Comparison of ENCODE assay signal across 18 cellular contexts in genomic region chr5:134162592-134162991, GRCh38. TPM values are rescaled to one million over a fixed set of nuclear protein-coding genes. Genes with fewer than 3 reads are reported as not detected.
DNase-seq lines count a peak whose midpoint lies in the region; ATAC-seq, FAIRE-seq and TF ChIP-seq lines count a peak whose summit lies in the region.
"Had no signal": no experiment of that assay in that cellular context is flagged by ENCODE, and none has a peak within 500 bp of the region (broad histone marks: within the 10 kb centered on the region; RNA-seq: fewer than 3 reads in every experiment).

No MANE protein-coding gene starts in this region.

- H3K4me3 ChIP-seq in HepG2 (replicated peaks in 1 of 3; ENCODE audit: insufficient read depth in 1 of 3, low read depth in 2 of 3, low read length in 3 of 3) (no peak overlapping the region), right lobe of liver (no peak overlapping the region), K562 (no peak overlapping the region), right cardiac atrium (ENCODE audit: low read length) (no peak overlapping the region)
- H3K4me3 ChIP-seq: BLaER1 treated with 17β-estradiol and CSF1 and Interleukin-3, amounts not matched to agents 10 nM and 100 nM had no signal

- no peaks in the 10 kb centered on the region for H4K20me1 ChIP-seq in HepG2 (ENCODE audit: insufficient read depth, low read length)
- no peaks in the 10 kb centered on the region for H4K20me1 ChIP-seq in K562 (replicated peaks; ENCODE audit: control insufficient read depth, insufficient read depth, low read length)

- H3K79me2 ChIP-seq in HepG2 (ENCODE audit: insufficient read depth, low read length) (peaks cover 9% of the 10 kb centered on the region), K562 (ENCODE audit: control insufficient read depth, insufficient read depth, low read length) (peaks cover 36% of the 10 kb centered on the region)

- H3K9me1 ChIP-seq in K562 (ENCODE audit: control insufficient read depth, insufficient read depth, low read length) = no peaks in the 10 kb centered on the region

- in situ Hi-C loops in HepG2 (cut with HindIII; ENCODE audit: extremely low pct_ligation_motif_present, low pct_unique_long_range_greater_than_20kb) (no loop called here), K562 (cut with MboI) (no loop called here)

- WGBS in HepG2 (ENCODE audit: low lambda C conversion rate) = 98% methylated on average over 5 of the region's 5 CpGs
- WGBS in right lobe of liver (ENCODE audit: insufficient coverage, low coverage, low lambda C conversion rate, missing lambda C conversion rate) = 91% methylated on average over 5 of the region's 5 CpGs
- WGBS in K562 (ENCODE audit: insufficient coverage, low coverage, missing lambda C conversion rate) = 94% methylated on average over 5 of the region's 5 CpGs
- WGBS in right cardiac atrium = 97% methylated on average over 5 of the region's 5 CpGs

- H3K27me3 ChIP-seq in HepG2 (ENCODE audit: control insufficient read depth in 1 of 2, insufficient read depth in 2 of 2, low read length in 2 of 2) = no peaks in the 10 kb centered on the region
- no peaks in the 10 kb centered on the region for H3K27me3 ChIP-seq in right lobe of liver
- H3K27me3 ChIP-seq in K562 (ENCODE audit: control insufficient read depth in 2 of 2, insufficient read depth in 2 of 2, low read length in 2 of 2) = no peaks in the 10 kb centered on the region
- no peaks in the 10 kb centered on the region for H3K27me3 ChIP-seq in right cardiac atrium (ENCODE audit: control insufficient read depth, insufficient read depth)
- H3K27me3 ChIP-seq: BLaER1 treated with 17β-estradiol and CSF1 and Interleukin-3, amounts not matched to agents 10 nM and 100 nM had no signal

- intact Hi-C loops in HepG2 (cut with micrococcal nuclease; ENCODE audit: unreplicated experiment) = no loop called here
- intact Hi-C loops in right lobe of liver (cut with DNase I) = no loop called here
- intact Hi-C loops in K562 (cut with micrococcal nuclease) = no loop called here
- intact Hi-C loops in right cardiac atrium (cut with DNase I) = no loop called here

- DNase-seq in HepG2 (ENCODE audit: low spot score) (no peak), right lobe of liver (no peak), K562 (ENCODE audit: extremely low read depth in 1 of 4, low spot score in 3 of 4) (no peak), right cardiac atrium (no peak), Ammon's horn (ENCODE audit: low spot score) (no peak)
- DNase-seq: ACHN; Caco-2; Calu3; CD4-positive, alpha-beta T cell; CD8-positive, alpha-beta T cell; DMS79 treated with DMSO at 0.1 percent for 48 hours; GF-D8 had no signal

- H2AFZ ChIP-seq in HepG2 (ENCODE audit: low read length) = no peak overlapping the region
- H2AFZ ChIP-seq in K562 (ENCODE audit: low read depth, low read length) = no peak overlapping the region

- CTCF ChIA-PET in HepG2 (lab: Yijun Ruan, JAX; ENCODE audit: low intra/inter-chr PET ratio, low total read pairs) (no interaction called here), K562 (lab: Yijun Ruan, JAX; ENCODE audit: low intra/inter-chr PET ratio) (no interaction called here)

- POLR2A ChIA-PET in HepG2 (lab: Yijun Ruan, JAX) = interaction anchor here (1.9 to 2.3 kb wide), 2 partner anchors 13 to 15 kb away, joined by 5 to 6 read pairs; partner anchors contain the start of gene SKP1
- POLR2A ChIA-PET in K562 (lab: Yijun Ruan, JAX) = interaction anchor here (0.6 to 4.4 kb wide), 4 partner anchors 9 to 433 kb away, joined by 3 to 22 read pairs (median 8); partner anchors contain the start of gene SKP1

- TF ChIP-seq EP300 in HepG2 (IDR thresholded peaks at IDR 0.05; ENCODE audit: low read depth in 2 of 2, low read length in 2 of 2) (no peak), HepG2 (CRISPR knock-in tag; IDR thresholded peaks at IDR 0.05; ENCODE audit: borderline replicate concordance) (no peak), K562 (IDR thresholded peaks at IDR 0.05; ENCODE audit: low read length) (no peak)

- TF ChIP-seq CTCF in HepG2 (CRISPR knock-in tag; IDR thresholded peaks at IDR 0.05) (no peak), right lobe of liver (IDR thresholded peaks at IDR 0.05) (no peak), K562 (IDR thresholded peaks at IDR 0.05 in 2 of 3, conservative IDR thresholded peaks at IDR 0.05 in 1 of 3; ENCODE audit: insufficient read depth in 2 of 3, low read depth in 1 of 3, low read length in 3 of 3) (no peak)

- no peak overlapping the region for H3K27ac ChIP-seq in HepG2 (ENCODE audit: extremely low read length, insufficient read depth, low read length)
- no peak overlapping the region for H3K27ac ChIP-seq in right lobe of liver
- no peak overlapping the region for H3K27ac ChIP-seq in K562 (ENCODE audit: extremely low read depth, low read depth, low read length)
- no peak overlapping the region for H3K27ac ChIP-seq in right cardiac atrium (ENCODE audit: low read length)
- H3K27ac ChIP-seq: 22Rv1; BLaER1 treated with 17β-estradiol and CSF1 and Interleukin-3, amounts not matched to agents 10 nM and 100 nM; C4-2B had no signal

- TF ChIP-seq RAD21 in HepG2 (CRISPR knock-in tag; IDR thresholded peaks at IDR 0.05) (no peak), K562 (CRISPR knock-in tag; conservative IDR thresholded peaks at IDR 0.05 in 1 of 2, IDR thresholded peaks at IDR 0.05 in 1 of 2) (no peak)

- H3K4me2 ChIP-seq in HepG2 (ENCODE audit: low read depth, low read length) = no peak overlapping the region
- no peak overlapping the region for H3K4me2 ChIP-seq in K562 (ENCODE audit: insufficient read depth, low read length)
- H3K4me2 ChIP-seq: BLaER1 treated with 17β-estradiol and CSF1 and Interleukin-3, amounts not matched to agents 10 nM and 100 nM had no signal

- FAIRE-seq in HepG2 (lab: Jason Lieb, UNC) = no peak
- no peak for FAIRE-seq in K562 (lab: Jason Lieb, UNC)
- FAIRE-seq: D721Med, G401.6, GM19239 had no signal

- BruUV-seq in HepG2 (replicated peaks; lab: Mats Ljungman, UMichigan) = no TSS peak
- BruUV-seq in K562 (replicated peaks; lab: Mats Ljungman, UMichigan) = no TSS peak

- H3K4me1 ChIP-seq in HepG2 (ENCODE audit: insufficient read depth, low read length) (0 out of 2 replicates have a peak, but pooled peaks cover 7% of the 10 kb centered on the region), right lobe of liver (no peaks in the 10 kb centered on the region), K562 (replicated peaks in 1 of 2; ENCODE audit: control insufficient read depth in 2 of 2, insufficient read depth in 2 of 2, low read length in 2 of 2) (no peaks in the 10 kb centered on the region), right cardiac atrium (ENCODE audit: control insufficient read depth, insufficient read depth, low read length) (no peaks in the 10 kb centered on the region)
- H3K4me1 ChIP-seq: BLaER1 treated with 17β-estradiol and CSF1 and Interleukin-3, amounts not matched to agents 10 nM and 100 nM; Caco-2 had no signal

- H3K9ac ChIP-seq in HepG2 (ENCODE audit: insufficient read depth, low read depth, low read length) = no peak overlapping the region
- no peak overlapping the region for H3K9ac ChIP-seq in K562 (ENCODE audit: insufficient read depth in 1 of 2, low read depth in 2 of 2, low read length in 2 of 2)
- H3K9ac ChIP-seq: BLaER1 treated with 17β-estradiol and CSF1 and Interleukin-3, amounts not matched to agents 10 nM and 100 nM had no signal

- no peak for TF ChIP-seq POLR2A in HepG2 (IDR thresholded peaks at IDR 0.05; ENCODE audit: insufficient read depth in 1 of 2, low read depth in 2 of 2, low read length in 2 of 2)
- no peak for TF ChIP-seq POLR2A in right lobe of liver (IDR thresholded peaks at IDR 0.05)
- TF ChIP-seq POLR2A in K562 (conservative IDR thresholded peaks at IDR 0.05) = no peak

- peaks cover 14 to 82% of the 10 kb centered on the region in 2 experiments; a peak in 4 of 5 replicates for H3K36me3 ChIP-seq in HepG2 (replicated peaks in 1 of 2; ENCODE audit: control insufficient read depth in 1 of 2, insufficient read depth in 2 of 2, low read length in 2 of 2)
- peaks cover 0 to 76% (median 39%) of the 10 kb centered on the region in 4 donors for H3K36me3 ChIP-seq in right lobe of liver
- H3K36me3 ChIP-seq in K562 (ENCODE audit: control insufficient read depth, insufficient read depth, low read length) = peaks cover 89% of the 10 kb centered on the region

- no peak for ATAC-seq in HepG2
- ATAC-seq in right lobe of liver = no peak
- ATAC-seq in K562 = no peak
- no peak for ATAC-seq in right cardiac atrium
- ATAC-seq: CD8-positive, alpha-beta T cell had no signal

- H3K9me3 ChIP-seq in HepG2 (ENCODE audit: low read length) (no peaks in the 10 kb centered on the region), right lobe of liver (no peaks in the 10 kb centered on the region), K562 (replicated peaks; ENCODE audit: control insufficient read depth, insufficient read depth, low read depth, low read length) (no peaks in the 10 kb centered on the region), right cardiac atrium (ENCODE audit: control insufficient read depth, low read length) (no peaks in the 10 kb centered on the region)
- H3K9me3 ChIP-seq: Caco-2 had no signal

RNA-seq across cellular contexts. Expression of gene SKP1, which starts 14.2 kb away (rescaled TPM):
- total RNA-seq in HepG2 (2016; rRNA removed; fragmentation: Illumina TruSeq; extraction: Trizol) (340 and 507 TPM in 2 replicates), right lobe of liver (100 to 1,000 TPM; 125 to 186 (median 149) TPM), K562 (2014; rRNA removed) (259 and 301 TPM in 2 replicates), K562 (2014; rRNA removed; fragmentation: Illumina TruSeq; extraction: Trizol) (655 and 748 TPM in 2 replicates), K562 (2015; rRNA removed; fragmentation: Illumina TruSeq; extraction: Trizol) (621 and 639 TPM in 2 replicates), K562 (2021) (302 and 303 TPM in 2 replicates), right cardiac atrium (100 to 1,000 TPM; 459 to 523 (median 498) TPM)
- 137 and 143 TPM in 2 replicates for total RNA-seq in HepG2 (2016; cell fraction: cytosol; rRNA removed; fragmentation: Illumina TruSeq; extraction: Trizol; ENCODE audit: low read depth)
- total RNA-seq in HepG2 (2016; cell fraction: insoluble cytoplasmic fraction; rRNA removed; fragmentation: Illumina TruSeq; extraction: Trizol) = 343 and 521 TPM in 2 replicates
- total RNA-seq in HepG2 (2016; cell fraction: membrane; rRNA removed; fragmentation: Illumina TruSeq; extraction: Trizol) = 93.7 and 100 TPM in 2 replicates
- total RNA-seq in HepG2 (2016; cell fraction: nucleus; rRNA removed; fragmentation: Illumina TruSeq; extraction: Trizol) = 151 and 157 TPM in 2 replicates
- polyA plus RNA-seq in HepG2 (2011; rRNA removed) (93.6 and 134 TPM in 2 replicates), K562 (2011; rRNA removed) (471 and 627 TPM in 2 replicates), K562 (2014; fragmentation: Illumina TruSeq; extraction: Trizol) (809 and 876 TPM in 2 replicates), K562 (2014; fragmentation: Nextera tagmentation; extraction: Ambion mirVana) (1,000 to 10,000 TPM; 2,075 to 2,109 TPM), K562 (2014; rRNA removed) (625 and 669 TPM in 2 replicates), right cardiac atrium (698 TPM)
- 88.5 and 154 TPM in 2 replicates for polyA plus RNA-seq in HepG2 (2011; cell fraction: cytosol; rRNA removed)
- polyA plus RNA-seq in HepG2 (2011; cell fraction: nucleus; rRNA removed) = 34.1 and 52.2 TPM in 2 replicates
- 309 and 384 TPM in 2 replicates for polyA plus RNA-seq in HepG2 (2012)
- 114 and 131 TPM in 2 replicates for polyA plus RNA-seq in HepG2 (2016; cell fraction: cytosol; fragmentation: Illumina TruSeq; extraction: Trizol; ENCODE audit: low read depth)
- polyA plus RNA-seq in HepG2 (2016; cell fraction: insoluble cytoplasmic fraction; fragmentation: Illumina TruSeq; extraction: Trizol; ENCODE audit: low read depth) = 701 and 780 TPM in 2 replicates
- polyA plus RNA-seq in HepG2 (2016; cell fraction: membrane; fragmentation: Illumina TruSeq; extraction: Trizol; ENCODE audit: low read depth) = 95.3 and 99.7 TPM in 2 replicates
- polyA plus RNA-seq in HepG2 (2016; cell fraction: nucleus; fragmentation: Illumina TruSeq; extraction: Trizol; ENCODE audit: insufficient read depth, low read depth) = 220 and 238 TPM in 2 replicates
- polyA minus RNA-seq in HepG2 (2011; rRNA and poly(A)+ RNA removed; ENCODE audit: low replicate concordance) = 30.3 and 67.0 TPM in 2 replicates
- 87.3 and 99.7 TPM in 2 replicates for polyA minus RNA-seq in HepG2 (2011; cell fraction: cytosol; rRNA and poly(A)+ RNA removed)
- 122 and 128 TPM in 2 replicates for polyA minus RNA-seq in HepG2 (2011; cell fraction: nucleus; rRNA and poly(A)+ RNA removed)
- total RNA-seq in K562 (2011; cell fraction: chromatin; rRNA removed; ENCODE audit: low replicate concordance) = 90.0 and 233 TPM in 2 replicates
- total RNA-seq in K562 (2011; cell fraction: nucleolus; rRNA removed) = 56.3 and 56.9 TPM in 2 replicates
- 128 and 219 TPM in 2 replicates for total RNA-seq in K562 (2011; cell fraction: nucleoplasm; rRNA removed)
- polyA plus RNA-seq in K562 (2011; cell fraction: cytosol; rRNA removed) = 91.9 and 240 TPM in 2 replicates
- polyA plus RNA-seq in K562 (2011; cell fraction: nucleus; rRNA removed) = 71.9 and 148 TPM in 2 replicates
- 488 and 491 TPM in 2 replicates for polyA plus RNA-seq in K562 (2012)
- 617 and 618 TPM in 2 replicates for polyA minus RNA-seq in K562 (2011; rRNA and poly(A)+ RNA removed)
- 97.3 and 126 TPM in 2 replicates for polyA minus RNA-seq in K562 (2011; cell fraction: cytosol; rRNA and poly(A)+ RNA removed)
- polyA minus RNA-seq in K562 (2011; cell fraction: nucleus; rRNA and poly(A)+ RNA removed) = 44.0 and 74.6 TPM in 2 replicates

RNA-seq across cellular contexts. Expression of gene TCF7, which starts 48.1 kb away (rescaled TPM):
- total RNA-seq in HepG2 (2016; rRNA removed; fragmentation: Illumina TruSeq; extraction: Trizol) (6.8 and 7.9 TPM in 2 replicates), right lobe of liver (1 to 10 TPM; 2.0 to 3.8 (median 2.7) TPM), K562 (2014; rRNA removed) (5.8 TPM in 2 replicates), K562 (2014; rRNA removed; fragmentation: Illumina TruSeq; extraction: Trizol) (3.4 TPM in 2 replicates), K562 (2015; rRNA removed; fragmentation: Illumina TruSeq; extraction: Trizol) (3.1 and 3.2 TPM in 2 replicates), K562 (2021) (10.3 and 12.6 TPM in 2 replicates), right cardiac atrium (1 to 10 TPM; 1.3 to 4.0 (median 3.4) TPM)
- 5.3 and 5.4 TPM in 2 replicates for total RNA-seq in HepG2 (2016; cell fraction: cytosol; rRNA removed; fragmentation: Illumina TruSeq; extraction: Trizol; ENCODE audit: low read depth)
- 7.1 and 8.8 TPM in 2 replicates for total RNA-seq in HepG2 (2016; cell fraction: insoluble cytoplasmic fraction; rRNA removed; fragmentation: Illumina TruSeq; extraction: Trizol)
- 15.7 and 15.8 TPM in 2 replicates for total RNA-seq in HepG2 (2016; cell fraction: membrane; rRNA removed; fragmentation: Illumina TruSeq; extraction: Trizol)
- total RNA-seq in HepG2 (2016; cell fraction: nucleus; rRNA removed; fragmentation: Illumina TruSeq; extraction: Trizol) = 10.0 and 10.9 TPM in 2 replicates
- polyA plus RNA-seq in HepG2 (2011; rRNA removed) (6.3 and 9.0 TPM in 2 replicates), K562 (2011; rRNA removed) (3.2 and 4.2 TPM in 2 replicates), K562 (2014; fragmentation: Illumina TruSeq; extraction: Trizol) (14.4 and 14.9 TPM in 2 replicates), K562 (2014; fragmentation: Nextera tagmentation; extraction: Ambion mirVana) (1 to 10 TPM; 1.6 to 2.0 TPM), K562 (2014; rRNA removed) (5.4 and 5.8 TPM in 2 replicates), right cardiac atrium (4.4 TPM)
- 4.8 and 5.8 TPM in 2 replicates for polyA plus RNA-seq in HepG2 (2011; cell fraction: cytosol; rRNA removed)
- polyA plus RNA-seq in HepG2 (2011; cell fraction: nucleus; rRNA removed) = 7.5 and 7.7 TPM in 2 replicates
- 8.6 and 11.4 TPM in 2 replicates for polyA plus RNA-seq in HepG2 (2012)
- polyA plus RNA-seq in HepG2 (2016; cell fraction: cytosol; fragmentation: Illumina TruSeq; extraction: Trizol; ENCODE audit: low read depth) = 21.6 and 22.8 TPM in 2 replicates
- polyA plus RNA-seq in HepG2 (2016; cell fraction: insoluble cytoplasmic fraction; fragmentation: Illumina TruSeq; extraction: Trizol; ENCODE audit: low read depth) = 21.8 and 29.7 TPM in 2 replicates
- polyA plus RNA-seq in HepG2 (2016; cell fraction: membrane; fragmentation: Illumina TruSeq; extraction: Trizol; ENCODE audit: low read depth) = 44.0 and 50.2 TPM in 2 replicates
- 25.7 and 28.7 TPM in 2 replicates for polyA plus RNA-seq in HepG2 (2016; cell fraction: nucleus; fragmentation: Illumina TruSeq; extraction: Trizol; ENCODE audit: insufficient read depth, low read depth)
- 0.19 and 20.5 TPM in 2 replicates for polyA minus RNA-seq in HepG2 (2011; rRNA and poly(A)+ RNA removed; ENCODE audit: low replicate concordance)
- 3.3 and 5.4 TPM in 2 replicates for polyA minus RNA-seq in HepG2 (2011; cell fraction: cytosol; rRNA and poly(A)+ RNA removed)
- 15.2 and 18.2 TPM in 2 replicates for polyA minus RNA-seq in HepG2 (2011; cell fraction: nucleus; rRNA and poly(A)+ RNA removed)
- 22.7 and 54.2 TPM in 2 replicates for total RNA-seq in K562 (2011; cell fraction: chromatin; rRNA removed; ENCODE audit: low replicate concordance)
- total RNA-seq in K562 (2011; cell fraction: nucleolus; rRNA removed) = 20.5 and 24.5 TPM in 2 replicates
- total RNA-seq in K562 (2011; cell fraction: nucleoplasm; rRNA removed) = 24.3 and 38.9 TPM in 2 replicates
- 2.6 and 5.4 TPM in 2 replicates for polyA plus RNA-seq in K562 (2011; cell fraction: cytosol; rRNA removed)
- polyA plus RNA-seq in K562 (2011; cell fraction: nucleus; rRNA removed) = 4.1 and 11.1 TPM in 2 replicates
- 8.3 and 8.9 TPM in 2 replicates for polyA plus RNA-seq in K562 (2012)
- 5.5 and 7.4 TPM in 2 replicates for polyA minus RNA-seq in K562 (2011; rRNA and poly(A)+ RNA removed)
- 5.3 and 9.5 TPM in 2 replicates for polyA minus RNA-seq in K562 (2011; cell fraction: cytosol; rRNA and poly(A)+ RNA removed)
- 8.3 and 13.5 TPM in 2 replicates for polyA minus RNA-seq in K562 (2011; cell fraction: nucleus; rRNA and poly(A)+ RNA removed)

Comparison
In these comparisons a context has a peak if more than half of its experiments do, and no peak if none do; other contexts are left out.
1. Of the 241 proteins assayed by ChIP-seq in both HepG2 and K562: peak only in HepG2: MAFK; only in K562: none; in both: MAFF; in neither: 239.